ENCODE assay signal across 7 cellular contexts in the genomic region with DNA sequence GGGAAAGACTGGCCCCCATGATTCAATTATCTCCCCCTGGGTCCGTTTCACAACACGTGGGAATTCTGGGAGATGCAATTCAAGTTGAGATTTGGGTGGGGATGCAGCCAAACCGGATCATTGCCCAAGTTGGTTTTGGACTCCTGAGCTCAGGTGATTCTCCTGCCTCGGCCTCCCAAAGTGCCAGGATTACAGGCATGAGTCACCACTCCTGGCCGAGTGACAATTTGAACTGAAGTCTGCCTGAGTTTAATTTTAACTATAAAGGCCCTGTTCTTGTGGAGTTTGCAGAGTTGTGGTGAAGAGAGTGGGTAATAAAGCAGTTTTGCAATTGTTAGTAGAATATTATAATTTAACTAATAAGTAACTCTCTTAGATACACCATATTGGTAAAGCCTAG.
"Had no signal": no experiment of that assay in that cellular context is flagged by ENCODE, and none has a peak within 500 bp of the region (broad histone marks: within the 10 kb centered on the region; RNA-seq: fewer than 3 reads in every experiment).

No MANE protein-coding gene starts in this region.

- ATAC-seq: GM23338, HCT116, K562 had no signal

- DNase-seq: HFFc6, IMR-90, KG1 had no signal

- H3K4me3 ChIP-seq: GM23338, HAP-1, K562 had no signal
